10 cellular contexts compared by ENCODE assay signal in the genomic region with DNA sequence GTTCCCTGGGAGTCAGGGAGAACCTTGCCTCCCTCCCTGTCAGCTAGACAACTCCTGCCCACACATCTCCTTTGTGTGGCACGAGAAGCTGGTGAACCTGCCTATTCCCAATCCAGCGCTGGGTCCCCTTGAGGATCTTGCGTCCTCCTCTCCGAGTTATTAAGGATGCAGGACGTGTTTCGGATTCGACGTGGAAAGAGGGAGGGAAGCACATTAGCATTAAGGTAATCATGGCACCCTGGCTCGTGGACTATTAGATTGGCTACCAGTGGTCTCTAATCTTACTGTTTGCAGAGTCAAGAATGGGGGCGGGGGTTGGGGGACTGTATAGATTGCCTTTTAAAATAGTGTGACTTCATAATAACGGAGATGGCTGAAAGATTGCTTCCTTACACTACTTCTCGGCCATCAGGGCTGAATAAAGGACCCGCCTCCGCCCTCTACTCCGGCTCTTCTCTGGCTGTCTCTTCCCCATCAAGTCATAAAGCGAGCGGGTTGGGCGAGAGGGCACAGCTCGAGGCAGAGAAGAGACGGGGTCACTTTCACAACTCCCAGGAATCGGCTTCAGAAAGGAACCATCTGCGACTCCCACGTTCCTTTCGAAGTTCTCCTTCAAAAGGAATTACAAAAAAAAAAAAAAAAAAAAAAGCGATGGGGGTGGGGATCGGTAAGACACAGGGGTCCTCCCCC. TPM values are rescaled to one million over a fixed set of nuclear protein-coding genes. Genes with fewer than 3 reads are reported as not detected.
DNase-seq lines count a peak whose midpoint lies in the region; ATAC-seq and TF ChIP-seq lines count a peak whose summit lies in the region.
"Had no signal": no experiment of that assay in that cellular context is flagged by ENCODE, and none has a peak within 500 bp of the region (broad histone marks: within the 10 kb centered on the region; RNA-seq: fewer than 3 reads in every experiment).

No MANE protein-coding gene starts in this region.

- TF ChIP-seq CTCF in fibroblast of lung (conservative IDR thresholded peaks at IDR 0.05 in 1 of 2, IDR thresholded peaks at IDR 0.05 in 1 of 2; ENCODE audit: low read depth in 1 of 2, low read length in 2 of 2) (no peak), PC-3 (conservative IDR thresholded peaks at IDR 0.05; ENCODE audit: low read depth, low read length) (no peak), natural killer cell (IDR thresholded peaks at IDR 0.05) (no peak)

- intact Hi-C loops in posterior cingulate gyrus (cut with DNase I), result loop anchor here (2.0 kb wide), 1 partner anchor 167 kb away; no protein-coding TSS in a partner anchor
- intact Hi-C loops in PC-3 (cut with micrococcal nuclease), result no loop called here
- intact Hi-C loops in natural killer cell (cut with micrococcal nuclease), result no loop called here

- DNase-seq in GM03348 (ENCODE audit: low spot score) (peak; percentile 2), NCI-H69 (lab: John Stamatoyannopoulos, UW) (peak; percentile 54), fibroblast of lung (ENCODE audit: low read depth in 2 of 2) (peak in 1 of 2 donors; percentile 4), posterior cingulate gyrus (peak in 7 of 10 donors; percentile 16 to 82 (median 46)), NCI-H774 (lab: John Stamatoyannopoulos, UW) (no peak), PC-3 (no peak), natural killer cell (no peak)

- peak overlapping the region; percentile 15 for H3K4me2 ChIP-seq in fibroblast of lung (ENCODE audit: extremely low read depth, insufficient read depth, low read length)
- no peak overlapping the region for H3K4me2 ChIP-seq in PC-3 (ENCODE audit: low read length)

- H3K4me3 ChIP-seq in fibroblast of lung (replicated peaks in 1 of 4; ENCODE audit: control extremely low read depth in 1 of 4, insufficient read depth in 1 of 4, low read depth in 3 of 4, low read length in 4 of 4) (peak overlapping the region in 1 of 4 experiments; percentile 53), PC-3 (ENCODE audit: low read length) (no peak overlapping the region)

- H2AFZ ChIP-seq in fibroblast of lung (ENCODE audit: low read length), result no peak overlapping the region
- no peak overlapping the region for H2AFZ ChIP-seq in PC-3 (ENCODE audit: low read length)

- H3K27me3 ChIP-seq in fibroblast of lung (ENCODE audit: control insufficient read depth, insufficient read depth, low read length), result peaks cover 19% of the 10 kb centered on the region
- H3K27me3 ChIP-seq in PC-3 (ENCODE audit: low read length), result peaks cover 54% of the 10 kb centered on the region

- no peaks in the 10 kb centered on the region for H3K79me2 ChIP-seq in fibroblast of lung (ENCODE audit: control insufficient read depth, insufficient read depth, low read length)
- no peaks in the 10 kb centered on the region for H3K79me2 ChIP-seq in PC-3 (ENCODE audit: low read length)

- no peaks in the 10 kb centered on the region for H3K9me3 ChIP-seq in fibroblast of lung (ENCODE audit: control insufficient read depth, insufficient read depth, low read depth, low read length)
- no peaks in the 10 kb centered on the region for H3K9me3 ChIP-seq in PC-3 (ENCODE audit: low read length)

- H3K9me3 Mint-ChIP-seq in natural killer cell, result peaks cover 6 to 12% of the 10 kb centered on the region in 2 donors

- no TSS peak for BruUV-seq in PC-3 (replicated peaks; lab: Mats Ljungman, UMichigan)

- H3K27me3 Mint-ChIP-seq in natural killer cell (ENCODE audit: low read depth in 2 of 2), result peaks cover 22 to 27% of the 10 kb centered on the region in 2 donors

- peaks cover 9% of the 10 kb centered on the region for H3K36me3 Mint-ChIP-seq in natural killer cell

- H3K4me1 Mint-ChIP-seq in natural killer cell, result no peaks in the 10 kb centered on the region

- no peaks in the 10 kb centered on the region for H3F3A ChIP-seq in PC-3 (ENCODE audit: low read length, unreplicated experiment)

- H4K20me1 ChIP-seq in fibroblast of lung (ENCODE audit: control insufficient read depth, extremely low read depth, insufficient read depth, low read length) (no peaks in the 10 kb centered on the region), PC-3 (ENCODE audit: low read length) (no peaks in the 10 kb centered on the region)

- H3K9ac ChIP-seq in fibroblast of lung (ENCODE audit: insufficient read depth, low read length), result no peak overlapping the region
- no peak overlapping the region for H3K9ac ChIP-seq in PC-3 (ENCODE audit: low read length)
- H3K9ac ChIP-seq: KMS-11 had no signal

- POLR2A ChIA-PET in PC-3 (lab: Charles Lee; ENCODE audit: unreplicated experiment), result no interaction called here

- H3K4me1 ChIP-seq in fibroblast of lung (ENCODE audit: control insufficient read depth, extremely low read depth, insufficient read depth, low read length) (no peaks in the 10 kb centered on the region), PC-3 (ENCODE audit: insufficient read depth, low read length) (peaks cover 3% of the 10 kb centered on the region; the same call in 1 of the 2 replicates)

- no peak overlapping the region for H3K27ac Mint-ChIP-seq in natural killer cell

- CTCF ChIA-PET in PC-3 (lab: Charles Lee), result no interaction called here

- H3K4me3 Mint-ChIP-seq in natural killer cell, result no peak overlapping the region

- no peaks in the 10 kb centered on the region for H3K36me3 ChIP-seq in fibroblast of lung (ENCODE audit: control insufficient read depth, insufficient read depth, low read length)
- no peaks in the 10 kb centered on the region for H3K36me3 ChIP-seq in PC-3 (ENCODE audit: low read depth, low read length)

- no peaks in the 10 kb centered on the region for H3K9me2 ChIP-seq in PC-3 (replicated peaks; ENCODE audit: low read length)

- no peak for ATAC-seq in PC-3
- ATAC-seq in natural killer cell, result no peak
- ATAC-seq in GM19035 (IDR thresholded peaks at IDR 0.05; ENCODE audit: unreplicated experiment), result no peak
- ATAC-seq: Panc1 had no signal

- H3K27ac ChIP-seq in fibroblast of lung (ENCODE audit: insufficient read depth, low read length) (no peak overlapping the region), PC-3 (ENCODE audit: low read length) (no peak overlapping the region)
- H3K27ac ChIP-seq: KMS-11 had no signal

RNA-seq across cellular contexts. Expression of a gene that starts 1.7 kb away (rescaled TPM):
- total RNA-seq in fibroblast of lung (not detected in 2 replicates), PC-3 (2014; rRNA removed) (0.04 TPM in 1 of 2 replicates, not detected in the other), natural killer cell (not detected)
- polyA plus RNA-seq in fibroblast of lung, result 0.03 TPM in 2 replicates
- polyA plus RNA-seq in fibroblast of lung (2012), result 0.08 and 0.09 TPM in 2 replicates
- polyA minus RNA-seq in fibroblast of lung (ENCODE audit: low replicate concordance), result not detected in 2 replicates

Comparison
In these comparisons a context has a peak if more than half of its experiments do, and no peak if none do; other contexts are left out.
1. DNase-seq: peak in GM03348 (single experiment), NCI-H69 (single experiment) and posterior cingulate gyrus (7 of 10); none in NCI-H774 (single experiment), PC-3 (single experiment) and natural killer cell (single experiment).